In the genomic region with DNA sequence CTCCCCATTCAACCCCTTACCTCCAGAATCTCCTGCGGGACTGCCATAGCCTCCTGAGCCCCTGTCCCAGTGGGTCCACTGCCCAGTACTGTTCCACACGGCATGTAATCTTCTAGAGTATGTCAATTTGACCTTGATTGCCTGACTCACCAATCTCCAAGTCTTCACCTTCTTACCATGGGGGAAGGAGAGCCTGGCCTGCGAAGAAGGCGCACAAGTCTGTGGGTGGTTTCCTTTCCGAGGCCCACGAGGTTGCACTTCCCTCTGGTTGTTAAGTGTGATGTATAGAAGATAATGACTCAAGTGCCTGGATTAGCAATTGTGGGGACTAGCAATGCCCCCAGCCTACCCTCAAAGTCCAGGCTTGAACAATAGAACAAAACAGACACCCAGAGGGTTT, we compare ENCODE assay signal across 8 cellular contexts. TPM values are rescaled to one million over a fixed set of nuclear protein-coding genes. Genes with fewer than 3 reads are reported as not detected.
DNase-seq lines count a peak whose midpoint lies in the region; ATAC-seq and TF ChIP-seq lines count a peak whose summit lies in the region.

No MANE protein-coding gene starts in this region.

- ATAC-seq in GM18502 (IDR thresholded peaks at IDR 0.05; ENCODE audit: poor library complexity, unreplicated experiment) (peak; percentile 86), GM21723 (IDR thresholded peaks at IDR 0.05; ENCODE audit: unreplicated experiment) (peak; percentile 88), left lung (peak; percentile 14)

- H3K4me1 ChIP-seq in left lung (peaks cover 3 to 21% of the 10 kb centered on the region in 2 donors), H9 (ENCODE audit: insufficient read depth, low read length) (peaks cover 7% of the 10 kb centered on the region; the same call in 1 of the 2 replicates)

- H2BK12ac ChIP-seq in H9 (ENCODE audit: insufficient read length, low read depth, low read length): no peak overlapping the region

- no peak overlapping the region for H2BK15ac ChIP-seq in H9 (ENCODE audit: low read depth, low read length)

- no peak overlapping the region for H2BK20ac ChIP-seq in H9 (ENCODE audit: low read depth, low read length, poor library complexity, severe bottlenecking)

- H3K4me3 Mint-ChIP-seq in H9: no peak overlapping the region

- H3K27ac ChIP-seq in left lung: peak overlapping the region; percentile 46 to 73
- no peak overlapping the region for H3K27ac ChIP-seq in H9 (ENCODE audit: insufficient read length, low read depth, low read length)

- intact Hi-C loops in left lung (cut with DNase I): no loop called here

- no peak overlapping the region for H3K18ac ChIP-seq in H9 (ENCODE audit: insufficient read length, low read depth, low read length)

- no peak overlapping the region for H4K5ac ChIP-seq in H9 (ENCODE audit: insufficient read length, low read depth, low read length)

- no peak overlapping the region for H3K4me3 ChIP-seq in left lung

- no peak overlapping the region for H2BK120ac ChIP-seq in H9 (ENCODE audit: low read depth, low read length, poor library complexity, severe bottlenecking)

- H3K79me1 ChIP-seq in H9 (ENCODE audit: insufficient read depth, low read depth, low read length, poor library complexity, severe bottlenecking): no peaks in the 10 kb centered on the region

- no peak overlapping the region for H4K8ac ChIP-seq in H9 (replicated peaks; ENCODE audit: insufficient read length, low read depth, low read length)

- H3K4ac ChIP-seq in H9 (ENCODE audit: low read depth, low read length): no peak overlapping the region

- no peak overlapping the region for H3K56ac ChIP-seq in H9 (ENCODE audit: insufficient read length, low read depth, low read length)

- no peak overlapping the region for H3K27ac Mint-ChIP-seq in H9

- no peak overlapping the region for H2AK5ac ChIP-seq in H9 (ENCODE audit: insufficient read length, low read length)

- no CpG with 5 or more reads among the region's 6 CpGs for WGBS in H9 (ENCODE audit: extremely low coverage, insufficient read length, low lambda C conversion rate)

- no peak overlapping the region for H4K91ac ChIP-seq in H9 (ENCODE audit: insufficient read length, low read depth, low read length)

- H3K4me1 Mint-ChIP-seq in H9: peaks cover 20 to 22% of the 10 kb centered on the region in 2 experiments

- peak; percentile 98 for DNase-seq in NOMO-1 treated with DMSO at 0.1 percent for 48 hours (lab: John Stamatoyannopoulos, UW; ENCODE audit: unreplicated experiment)
- DNase-seq in left lung: no peak
- no peak for DNase-seq in central memory CD4-positive, alpha-beta T cell
- no peak for DNase-seq in A172 (ENCODE audit: low spot score)
- DNase-seq in SKM-1 (lab: John Stamatoyannopoulos, UW; ENCODE audit: unreplicated experiment): no peak
- no peak for DNase-seq in H9

- no peak overlapping the region for H3T11ph ChIP-seq in H9 (ENCODE audit: low read length)

- peaks cover 0 to 13% of the 10 kb centered on the region in 2 donors for H3K27me3 ChIP-seq in left lung
- no peaks in the 10 kb centered on the region for H3K27me3 ChIP-seq in H9 (ENCODE audit: insufficient read depth, low read length)

- no peak overlapping the region for H3K9ac ChIP-seq in H9 (ENCODE audit: extremely low read depth, insufficient read length, low read length)

- H2AFZ ChIP-seq in H9 (ENCODE audit: low read length): no peak overlapping the region

- no peak overlapping the region for H2BK5ac ChIP-seq in H9 (ENCODE audit: insufficient read length, low read length)

- H3K14ac ChIP-seq in H9 (ENCODE audit: insufficient read depth, low read length): no peak overlapping the region

- no peaks in the 10 kb centered on the region for H3K9me3 Mint-ChIP-seq in H9

- peaks cover 2% of the 10 kb centered on the region for H3K23me2 ChIP-seq in H9 (ENCODE audit: insufficient read length, low read depth, low read length, poor library complexity, severe bottlenecking)

- no peaks in the 10 kb centered on the region for H4K20me1 ChIP-seq in H9 (ENCODE audit: control insufficient read depth, insufficient read depth, insufficient read length)

- H3K9me3 ChIP-seq in left lung: no peaks in the 10 kb centered on the region
- H3K9me3 ChIP-seq in H9 (ENCODE audit: control insufficient read depth, low read depth, low read length): no peaks in the 10 kb centered on the region

- H3K36me3 ChIP-seq in left lung: no peaks in the 10 kb centered on the region

- TF ChIP-seq CTCF in left lung (IDR thresholded peaks at IDR 0.05): no peak
- no peak for TF ChIP-seq CTCF in H9 (conservative IDR thresholded peaks at IDR 0.05)

- H3K27me3 Mint-ChIP-seq in H9 (ENCODE audit: low read depth): peaks cover 4% of the 10 kb centered on the region

- no peak overlapping the region for H3K23ac ChIP-seq in H9 (ENCODE audit: insufficient read length, low read depth, low read length)

- H3K36me3 Mint-ChIP-seq in H9 (ENCODE audit: insufficient read depth in 1 of 3, low read depth in 3 of 3): no peaks in the 10 kb centered on the region; a peak in 1 of 7 replicates

- no peaks in the 10 kb centered on the region for H3K79me2 ChIP-seq in H9 (ENCODE audit: insufficient read depth, low read length)

- no peak overlapping the region for H3K4me2 ChIP-seq in H9 (ENCODE audit: insufficient read depth, insufficient read length, low read length)

RNA-seq across cellular contexts. Expression of gene TENT4A, which starts 8.1 kb away (rescaled TPM):
- total RNA-seq in left lung (10 to 100 TPM; 17.1 to 23.3 TPM), H9 (2021) (25.6 and 25.7 TPM in 2 replicates)
- 7.6 and 7.8 TPM in 2 replicates for total RNA-seq in A172 (2014; rRNA removed; shearing (Covaris generic))

Comparison
In these comparisons a context has a peak if more than half of its experiments do, and no peak if none do; other contexts are left out.
1. ATAC-seq: peak in every context shown above with its lines; median percentile 88 in GM21723; 86 in GM18502; 14 in left lung.